Comparison of ENCODE assay signal across 1 cellular context in the genomic region with DNA sequence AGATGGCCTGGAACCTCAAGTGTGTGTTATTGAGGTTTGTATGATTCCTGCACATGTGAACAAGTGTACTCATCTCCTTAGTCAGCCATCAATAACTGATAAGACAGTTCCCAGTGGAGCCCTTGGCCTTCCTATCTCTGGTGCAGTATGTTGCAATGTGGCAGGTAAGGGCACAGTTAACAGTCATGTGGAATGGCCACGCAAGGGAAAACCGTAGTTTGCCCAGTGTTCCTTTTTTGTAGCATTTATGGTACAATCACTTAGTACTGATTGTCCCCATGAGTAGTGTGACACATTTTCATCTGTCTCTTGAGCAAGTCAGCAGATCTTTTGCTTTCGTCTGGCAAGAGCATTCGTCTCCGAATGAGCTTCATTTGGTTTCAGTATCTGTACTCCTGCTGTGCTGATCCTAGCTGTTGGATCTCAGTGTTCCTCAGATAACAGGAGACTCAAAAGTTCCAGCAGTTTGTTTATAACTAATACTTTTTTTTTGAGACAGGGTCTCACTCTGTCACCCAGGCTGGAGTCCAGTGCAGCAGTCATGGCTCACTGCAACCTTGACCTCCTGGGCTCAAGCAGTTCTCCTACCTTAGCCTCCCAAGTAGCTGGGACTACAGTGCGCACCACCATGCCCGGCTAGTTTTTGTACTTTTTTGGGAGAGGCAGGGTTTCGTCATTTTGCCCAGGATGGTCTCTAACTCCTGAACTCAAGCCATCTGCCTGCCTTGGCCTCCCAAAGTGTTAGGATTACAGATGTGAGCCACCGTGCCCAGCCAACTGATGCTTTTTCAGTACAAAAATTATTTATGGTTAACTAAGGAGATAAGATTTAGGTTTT.
TF ChIP-seq lines count a peak whose summit lies in the region.

No MANE protein-coding gene starts in this region.

TF ChIP-seq in A549, 52 proteins besides CTCF, POLR2A, EP300 and RAD21 (continued from another document):
- TF ChIP-seq, protein P1, sequence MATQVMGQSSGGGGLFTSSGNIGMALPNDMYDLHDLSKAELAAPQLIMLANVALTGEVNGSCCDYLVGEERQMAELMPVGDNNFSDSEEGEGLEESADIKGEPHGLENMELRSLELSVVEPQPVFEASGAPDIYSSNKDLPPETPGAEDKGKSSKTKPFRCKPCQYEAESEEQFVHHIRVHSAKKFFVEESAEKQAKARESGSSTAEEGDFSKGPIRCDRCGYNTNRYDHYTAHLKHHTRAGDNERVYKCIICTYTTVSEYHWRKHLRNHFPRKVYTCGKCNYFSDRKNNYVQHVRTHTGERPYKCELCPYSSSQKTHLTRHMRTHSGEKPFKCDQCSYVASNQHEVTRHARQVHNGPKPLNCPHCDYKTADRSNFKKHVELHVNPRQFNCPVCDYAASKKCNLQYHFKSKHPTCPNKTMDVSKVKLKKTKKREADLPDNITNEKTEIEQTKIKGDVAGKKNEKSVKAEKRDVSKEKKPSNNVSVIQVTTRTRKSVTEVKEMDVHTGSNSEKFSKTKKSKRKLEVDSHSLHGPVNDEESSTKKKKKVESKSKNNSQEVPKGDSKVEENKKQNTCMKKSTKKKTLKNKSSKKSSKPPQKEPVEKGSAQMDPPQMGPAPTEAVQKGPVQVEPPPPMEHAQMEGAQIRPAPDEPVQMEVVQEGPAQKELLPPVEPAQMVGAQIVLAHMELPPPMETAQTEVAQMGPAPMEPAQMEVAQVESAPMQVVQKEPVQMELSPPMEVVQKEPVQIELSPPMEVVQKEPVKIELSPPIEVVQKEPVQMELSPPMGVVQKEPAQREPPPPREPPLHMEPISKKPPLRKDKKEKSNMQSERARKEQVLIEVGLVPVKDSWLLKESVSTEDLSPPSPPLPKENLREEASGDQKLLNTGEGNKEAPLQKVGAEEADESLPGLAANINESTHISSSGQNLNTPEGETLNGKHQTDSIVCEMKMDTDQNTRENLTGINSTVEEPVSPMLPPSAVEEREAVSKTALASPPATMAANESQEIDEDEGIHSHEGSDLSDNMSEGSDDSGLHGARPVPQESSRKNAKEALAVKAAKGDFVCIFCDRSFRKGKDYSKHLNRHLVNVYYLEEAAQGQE (IDR thresholded peaks at IDR 0.05) = no peak
- no peak for TF ChIP-seq JUNB (IDR thresholded peaks at IDR 0.05)
- TF ChIP-seq, protein P2, sequence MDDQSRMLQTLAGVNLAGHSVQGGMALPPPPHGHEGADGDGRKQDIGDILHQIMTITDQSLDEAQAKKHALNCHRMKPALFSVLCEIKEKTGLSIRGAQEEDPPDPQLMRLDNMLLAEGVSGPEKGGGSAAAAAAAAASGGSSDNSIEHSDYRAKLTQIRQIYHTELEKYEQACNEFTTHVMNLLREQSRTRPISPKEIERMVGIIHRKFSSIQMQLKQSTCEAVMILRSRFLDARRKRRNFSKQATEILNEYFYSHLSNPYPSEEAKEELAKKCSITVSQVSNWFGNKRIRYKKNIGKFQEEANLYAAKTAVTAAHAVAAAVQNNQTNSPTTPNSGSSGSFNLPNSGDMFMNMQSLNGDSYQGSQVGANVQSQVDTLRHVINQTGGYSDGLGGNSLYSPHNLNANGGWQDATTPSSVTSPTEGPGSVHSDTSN (IDR thresholded peaks at IDR 0.05) = no peak
- TF ChIP-seq JUN (IDR thresholded peaks at IDR 0.05) = no peak
- TF ChIP-seq ZSCAN20 (CRISPR knock-in tag; IDR thresholded peaks at IDR 0.05) = no peak
- TF ChIP-seq, protein P3, sequence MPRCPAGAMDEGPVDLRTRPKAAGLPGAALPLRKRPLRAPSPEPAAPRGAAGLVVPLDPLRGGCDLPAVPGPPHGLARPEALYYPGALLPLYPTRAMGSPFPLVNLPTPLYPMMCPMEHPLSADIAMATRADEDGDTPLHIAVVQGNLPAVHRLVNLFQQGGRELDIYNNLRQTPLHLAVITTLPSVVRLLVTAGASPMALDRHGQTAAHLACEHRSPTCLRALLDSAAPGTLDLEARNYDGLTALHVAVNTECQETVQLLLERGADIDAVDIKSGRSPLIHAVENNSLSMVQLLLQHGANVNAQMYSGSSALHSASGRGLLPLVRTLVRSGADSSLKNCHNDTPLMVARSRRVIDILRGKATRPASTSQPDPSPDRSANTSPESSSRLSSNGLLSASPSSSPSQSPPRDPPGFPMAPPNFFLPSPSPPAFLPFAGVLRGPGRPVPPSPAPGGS (IDR thresholded peaks at IDR 0.05) = no peak
- TF ChIP-seq NR3C1 (IDR thresholded peaks at IDR 0.05) = no peak
- TF ChIP-seq NPAS2 (CRISPR knock-in tag; IDR thresholded peaks at IDR 0.05; ENCODE audit: borderline replicate concordance) = no peak
- TF ChIP-seq ZNF302 (CRISPR knock-in tag; IDR thresholded peaks at IDR 0.05) = no peak
- TF ChIP-seq MAFK (IDR thresholded peaks at IDR 0.05; ENCODE audit: partially characterized antibody) = no peak
- no peak for TF ChIP-seq MAX (IDR thresholded peaks at IDR 0.05)
- TF ChIP-seq NFE2L2 (conservative IDR thresholded peaks at IDR 0.05; ENCODE audit: low read length) = no peak
- no peak for TF ChIP-seq CEBPB (IDR thresholded peaks at IDR 0.05)
